ENCODE assay signal across 19 cellular contexts in genomic region chr2:105879798-105880300, GRCh38.
DNase-seq lines count a peak whose midpoint lies in the region; ATAC-seq and TF ChIP-seq lines count a peak whose summit lies in the region.
"Had no signal": no experiment of that assay in that cellular context is flagged by ENCODE, and none has a peak within 500 bp of the region (broad histone marks: within the 10 kb centered on the region; RNA-seq: fewer than 3 reads in every experiment).

No MANE protein-coding gene starts in this region.

- TF ChIP-seq CTCF in GM23338 (conservative IDR thresholded peaks at IDR 0.05; ENCODE audit: low read depth in 2 of 2) (no peak), mucosa of descending colon (IDR thresholded peaks at IDR 0.05) (no peak)

- peak overlapping the region; percentile 45 for H3K14ac ChIP-seq in trophoblast cell (ENCODE audit: low read length)

- no peak for ATAC-seq in CD4-positive, CD25-positive, alpha-beta regulatory T cell (ENCODE audit: low read depth in 2 of 2)
- ATAC-seq in GM23338 (no peak), mucosa of descending colon (no peak), left ventricle myocardium superior (no peak)
- ATAC-seq: K562 had no signal

- H4K8ac ChIP-seq in trophoblast cell (ENCODE audit: low read depth, low read length), result no peak overlapping the region

- no peaks in the 10 kb centered on the region for H3K79me1 ChIP-seq in trophoblast cell (ENCODE audit: low read length)

- intact Hi-C loops in mucosa of descending colon (cut with DNase I, micrococcal nuclease) (no loop called here), left ventricle myocardium superior (cut with micrococcal nuclease) (no loop called here)

- H3K23ac ChIP-seq in trophoblast cell (ENCODE audit: low read length), result no peak overlapping the region

- H3K36me3 Mint-ChIP-seq in CD4-positive, CD25-positive, alpha-beta regulatory T cell, result peaks cover 53% of the 10 kb centered on the region
- 0 out of 3 replicates have a peak, but pooled peaks cover 5% of the 10 kb centered on the region for H3K36me3 Mint-ChIP-seq in GM23338 (ENCODE audit: low read depth)
- H3K36me3 Mint-ChIP-seq in activated naive CD8-positive, alpha-beta T cell treated with anti-CD3 and anti-CD28 coated beads for 36 hours, result peaks cover 96% of the 10 kb centered on the region

- H3K4me1 Mint-ChIP-seq in CD4-positive, CD25-positive, alpha-beta regulatory T cell, result peaks cover 50 to 86% (median 70%) of the 10 kb centered on the region in 4 donors
- H3K4me1 Mint-ChIP-seq in GM23338, result peaks cover 18% of the 10 kb centered on the region
- peaks cover 85% of the 10 kb centered on the region for H3K4me1 Mint-ChIP-seq in activated naive CD8-positive, alpha-beta T cell treated with anti-CD3 and anti-CD28 coated beads for 36 hours
- H3K4me1 Mint-ChIP-seq: CD14-positive monocyte had no signal

- no peaks in the 10 kb centered on the region; the same call in 1 of the 2 replicates for H4K20me1 ChIP-seq in GM23338 (replicated peaks; ENCODE audit: insufficient read depth)

- no peak overlapping the region for H2BK12ac ChIP-seq in trophoblast cell (ENCODE audit: low read length)

- no peaks in the 10 kb centered on the region for H3K27me3 ChIP-seq in CD4-positive, CD25-positive, alpha-beta regulatory T cell (ENCODE audit: control insufficient read depth, insufficient read depth, low read length)
- H3K27me3 ChIP-seq in GM23338 (ENCODE audit: insufficient read depth), result no peaks in the 10 kb centered on the region
- H3K27me3 ChIP-seq in trophoblast cell (ENCODE audit: insufficient read depth, low read length), result no peaks in the 10 kb centered on the region
- H3K27me3 ChIP-seq: brain microvascular endothelial cell, colonic mucosa had no signal

- no CpG with 5 or more reads among the region's 6 CpGs for WGBS in trophoblast cell (ENCODE audit: extremely low coverage, insufficient coverage, insufficient read length)

- no peak overlapping the region for H3K4me3 Mint-ChIP-seq in CD4-positive, CD25-positive, alpha-beta regulatory T cell
- H3K4me3 Mint-ChIP-seq in GM23338, result no peak overlapping the region
- H3K4me3 Mint-ChIP-seq in activated naive CD8-positive, alpha-beta T cell treated with anti-CD3 and anti-CD28 coated beads for 36 hours, result no peak overlapping the region
- H3K4me3 Mint-ChIP-seq: CD14-positive monocyte, endodermal cell had no signal

- H4K12ac ChIP-seq in trophoblast cell (ENCODE audit: low read depth, low read length), result no peak overlapping the region

- H3K27ac ChIP-seq in CD4-positive, CD25-positive, alpha-beta regulatory T cell (ENCODE audit: insufficient read depth, low read length, poor library complexity, severe bottlenecking), result peak overlapping the region; percentile 36
- H3K27ac ChIP-seq in GM23338 (ENCODE audit: low read depth) (no peak overlapping the region), trophoblast cell (ENCODE audit: low read depth, low read length) (no peak overlapping the region)
- H3K27ac ChIP-seq: brain microvascular endothelial cell had no signal

- peaks cover 53% of the 10 kb centered on the region for H3K4me1 ChIP-seq in CD4-positive, CD25-positive, alpha-beta regulatory T cell (ENCODE audit: control insufficient read depth, insufficient read depth, low read length, poor library complexity, severe bottlenecking)
- peaks cover 1% of the 10 kb centered on the region; the same call in 1 of the 2 replicates for H3K4me1 ChIP-seq in GM23338 (ENCODE audit: insufficient read depth)
- peaks cover 2 to 11% of the 10 kb centered on the region in 2 experiments for H3K4me1 ChIP-seq in trophoblast cell (ENCODE audit: control insufficient read depth in 1 of 2, insufficient read depth in 2 of 2, low read length in 2 of 2)
- peaks cover 12% of the 10 kb centered on the region for H3K4me1 ChIP-seq in mucosa of descending colon (ENCODE audit: low read depth)

- no peak overlapping the region for H3K4me3 ChIP-seq in CD4-positive, CD25-positive, alpha-beta regulatory T cell (ENCODE audit: low read depth, low read length)
- H3K4me3 ChIP-seq in GM23338, result no peak overlapping the region
- no peak overlapping the region for H3K4me3 ChIP-seq in trophoblast cell (ENCODE audit: low read depth, low read length)
- H3K4me3 ChIP-seq in mucosa of descending colon, result no peak overlapping the region
- H3K4me3 ChIP-seq: colonic mucosa, K562 had no signal

- H3K9ac ChIP-seq in trophoblast cell (ENCODE audit: low read length), result no peak overlapping the region

- H2BK5ac ChIP-seq in trophoblast cell (ENCODE audit: low read depth, low read length, poor library complexity), result no peak overlapping the region

- no peak overlapping the region for H2AK5ac ChIP-seq in trophoblast cell (ENCODE audit: low read length)

- DNase-seq in CD4-positive, CD25-positive, alpha-beta regulatory T cell, result no peak
- DNase-seq in GM23338 (ENCODE audit: low spot score) (no peak), trophoblast cell (peak; percentile 45 to 93), mucosa of descending colon (no peak), left ventricle myocardium superior (no peak)
- no peak for DNase-seq in activated naive CD8-positive, alpha-beta T cell treated with anti-CD3 and anti-CD28 coated beads for 36 hours
- DNase-seq in stimulated activated CD4-positive, alpha-beta T cell treated with anti-CD3 and anti-CD28 coated beads, Interleukin-4, amount 100 ng/mL, for 24 hours, result no peak
- DNase-seq: brain microvascular endothelial cell; DMS153; endodermal cell; HCEC 1CT; MM.1S; NCI-H1436; NCI-H524; stimulated activated CD4-positive, alpha-beta T cell treated with anti-CD3 and anti-CD28 coated beads, Interleukin-2, amount 100 ng/mL, for 48 hours; T-helper 2 cell had no signal

- H3K27me3 Mint-ChIP-seq in CD4-positive, CD25-positive, alpha-beta regulatory T cell, result no peaks in the 10 kb centered on the region
- peaks cover 3% of the 10 kb centered on the region for H3K27me3 Mint-ChIP-seq in GM23338 (ENCODE audit: insufficient read depth, low read depth, poor library complexity)
- no peaks in the 10 kb centered on the region for H3K27me3 Mint-ChIP-seq in activated naive CD8-positive, alpha-beta T cell treated with anti-CD3 and anti-CD28 coated beads for 36 hours

- peak overlapping the region; percentile 55 to 94 (median 63) for H3K27ac Mint-ChIP-seq in CD4-positive, CD25-positive, alpha-beta regulatory T cell
- peak overlapping the region; percentile 72; the same call in 1 of the 2 replicates for H3K27ac Mint-ChIP-seq in GM23338
- H3K27ac Mint-ChIP-seq in activated naive CD8-positive, alpha-beta T cell treated with anti-CD3 and anti-CD28 coated beads for 36 hours, result peak overlapping the region; percentile 72
- H3K27ac Mint-ChIP-seq: endodermal cell had no signal

- no peak overlapping the region for H2BK120ac ChIP-seq in trophoblast cell (ENCODE audit: insufficient read depth, low read length, poor library complexity)

- H3K36me3 ChIP-seq in CD4-positive, CD25-positive, alpha-beta regulatory T cell (ENCODE audit: control insufficient read depth, insufficient read depth, low read length), result peaks cover 71% of the 10 kb centered on the region
- H3K36me3 ChIP-seq in GM23338 (ENCODE audit: insufficient read depth) (no peaks in the 10 kb centered on the region), trophoblast cell (ENCODE audit: control insufficient read depth in 1 of 2, insufficient read depth in 2 of 2, low read length in 2 of 2) (peaks cover 8 to 13% of the 10 kb centered on the region in 2 experiments), mucosa of descending colon (ENCODE audit: low read depth) (no peaks in the 10 kb centered on the region)

- H3K9me3 Mint-ChIP-seq in CD4-positive, CD25-positive, alpha-beta regulatory T cell, result peaks cover 0 to 1% (median 0%) of the 10 kb centered on the region in 7 donors
- H3K9me3 Mint-ChIP-seq in GM23338, result no peaks in the 10 kb centered on the region
- peaks cover 5% of the 10 kb centered on the region for H3K9me3 Mint-ChIP-seq in activated naive CD8-positive, alpha-beta T cell treated with anti-CD3 and anti-CD28 coated beads for 36 hours
- H3K9me3 Mint-ChIP-seq: endodermal cell had no signal

- H3F3A ChIP-seq in GM23338 (replicated peaks; ENCODE audit: low read depth), result no peaks in the 10 kb centered on the region

- H3K18ac ChIP-seq in trophoblast cell (ENCODE audit: low read length), result no peak overlapping the region

- H3K9me3 ChIP-seq in CD4-positive, CD25-positive, alpha-beta regulatory T cell (ENCODE audit: control insufficient read depth in 2 of 2, low read length in 2 of 2), result no peaks in the 10 kb centered on the region
- peaks cover 7% of the 10 kb centered on the region for H3K9me3 ChIP-seq in trophoblast cell (ENCODE audit: insufficient read depth, low read depth, low read length)
- H3K9me3 ChIP-seq in mucosa of descending colon, result no peaks in the 10 kb centered on the region
- H3K9me3 ChIP-seq: colonic mucosa had no signal

- no peaks in the 10 kb centered on the region for H3K9me2 ChIP-seq in GM23338 (ENCODE audit: insufficient read depth)

- H3K4ac ChIP-seq in trophoblast cell (ENCODE audit: low read depth, low read length), result no peak overlapping the region

- H3K79me2 ChIP-seq in GM23338 (replicated peaks; ENCODE audit: insufficient read depth), result peaks cover 28% of the 10 kb centered on the region
- H3K79me2 ChIP-seq in trophoblast cell (ENCODE audit: control insufficient read depth, insufficient read depth, low read length, poor library complexity), result no peaks in the 10 kb centered on the region

- H2AFZ ChIP-seq in GM23338 (no peak overlapping the region), trophoblast cell (ENCODE audit: insufficient read depth, low read length, poor library complexity) (no peak overlapping the region)

- no peak overlapping the region for H4K91ac ChIP-seq in trophoblast cell (ENCODE audit: low read depth, low read length)

- H3K4me2 ChIP-seq in GM23338 (no peak overlapping the region), trophoblast cell (ENCODE audit: low read length) (no peak overlapping the region)

TF ChIP-seq in GM23338, 12 proteins besides CTCF, POLR2A, EP300 and RAD21 (continues in another document):
- no peak for TF ChIP-seq NANOG (IDR thresholded peaks at IDR 0.05; ENCODE audit: borderline replicate concordance)

Comparison
In these comparisons a context has a peak if more than half of its experiments do, and no peak if none do; other contexts are left out.
1. DNase-seq: peak in trophoblast cell (2 of 2); none in CD4-positive, CD25-positive, alpha-beta regulatory T cell (0 of 3), GM23338 (single experiment), activated naive CD8-positive, alpha-beta T cell treated with anti-CD3 and anti-CD28 coated beads for 36 hours (single experiment), mucosa of descending colon (0 of 3), stimulated activated CD4-positive, alpha-beta T cell treated with anti-CD3 and anti-CD28 coated beads, Interleukin-4, amount 100 ng/mL, for 24 hours (single experiment) and left ventricle myocardium superior (single experiment).
2. Peak in every context shown above with its lines, with median percentiles within 50 percentile points of each other: H3K27ac Mint-ChIP-seq.